ENCODE assay signal across 1 cellular context in the genomic region with DNA sequence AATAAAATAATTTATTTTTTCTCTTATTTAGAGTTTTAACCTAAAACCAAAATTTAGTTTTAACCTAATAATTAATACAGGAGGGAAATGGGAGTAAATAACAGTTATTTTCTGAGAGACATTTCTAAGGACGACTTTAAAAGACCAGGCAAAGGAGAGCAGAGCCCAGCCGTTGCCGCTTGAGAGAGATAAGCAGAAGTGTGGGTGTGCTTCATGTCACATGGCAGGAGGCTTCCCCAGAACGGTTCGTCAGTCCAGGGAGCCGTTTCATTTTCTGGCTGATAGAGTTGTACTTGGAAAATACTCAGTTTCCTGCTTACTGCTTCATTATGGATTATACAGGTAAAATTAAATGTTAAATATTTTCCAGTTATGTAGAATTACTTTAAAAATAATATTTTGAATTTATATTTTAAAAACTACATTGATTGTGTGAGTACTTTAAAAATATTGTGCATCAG.
TF ChIP-seq lines count a peak whose summit lies in the region.

No MANE protein-coding gene starts in this region.

TF ChIP-seq in GM12878, 131 proteins besides CTCF, POLR2A, EP300 and RAD21 (continued from another document):
- TF ChIP-seq REST (IDR thresholded peaks at IDR 0.05; ENCODE audit: low read depth, low read length) (no peak), CUX1 (IDR thresholded peaks at IDR 0.05; ENCODE audit: insufficient replicate concordance, low read depth, low read length) (no peak), NFIC (IDR thresholded peaks at IDR 0.05; ENCODE audit: low read depth, low read length) (no peak; the same call in 1 of the 2 replicates), HDAC6 (IDR thresholded peaks at IDR 0.05; ENCODE audit: unreplicated experiment) (no peak), MYC (IDR thresholded peaks at IDR 0.05; ENCODE audit: insufficient read depth, insufficient read length, insufficient replicate concordance, low read length, severe bottlenecking) (no peak), KLF5 (IDR thresholded peaks at IDR 0.05; ENCODE audit: partially characterized antibody) (no peak), MTA2 (IDR thresholded peaks at IDR 0.05; ENCODE audit: low read depth) (no peak), WRNIP1 (IDR thresholded peaks at IDR 0.05; ENCODE audit: borderline replicate concordance, low read depth, low read length) (no peak), E4F1 (IDR thresholded peaks at IDR 0.05; ENCODE audit: borderline replicate concordance, partially characterized antibody) (no peak), NR2F1 (conservative IDR thresholded peaks at IDR 0.05) (no peak)
- TF ChIP-seq, protein P1, sequence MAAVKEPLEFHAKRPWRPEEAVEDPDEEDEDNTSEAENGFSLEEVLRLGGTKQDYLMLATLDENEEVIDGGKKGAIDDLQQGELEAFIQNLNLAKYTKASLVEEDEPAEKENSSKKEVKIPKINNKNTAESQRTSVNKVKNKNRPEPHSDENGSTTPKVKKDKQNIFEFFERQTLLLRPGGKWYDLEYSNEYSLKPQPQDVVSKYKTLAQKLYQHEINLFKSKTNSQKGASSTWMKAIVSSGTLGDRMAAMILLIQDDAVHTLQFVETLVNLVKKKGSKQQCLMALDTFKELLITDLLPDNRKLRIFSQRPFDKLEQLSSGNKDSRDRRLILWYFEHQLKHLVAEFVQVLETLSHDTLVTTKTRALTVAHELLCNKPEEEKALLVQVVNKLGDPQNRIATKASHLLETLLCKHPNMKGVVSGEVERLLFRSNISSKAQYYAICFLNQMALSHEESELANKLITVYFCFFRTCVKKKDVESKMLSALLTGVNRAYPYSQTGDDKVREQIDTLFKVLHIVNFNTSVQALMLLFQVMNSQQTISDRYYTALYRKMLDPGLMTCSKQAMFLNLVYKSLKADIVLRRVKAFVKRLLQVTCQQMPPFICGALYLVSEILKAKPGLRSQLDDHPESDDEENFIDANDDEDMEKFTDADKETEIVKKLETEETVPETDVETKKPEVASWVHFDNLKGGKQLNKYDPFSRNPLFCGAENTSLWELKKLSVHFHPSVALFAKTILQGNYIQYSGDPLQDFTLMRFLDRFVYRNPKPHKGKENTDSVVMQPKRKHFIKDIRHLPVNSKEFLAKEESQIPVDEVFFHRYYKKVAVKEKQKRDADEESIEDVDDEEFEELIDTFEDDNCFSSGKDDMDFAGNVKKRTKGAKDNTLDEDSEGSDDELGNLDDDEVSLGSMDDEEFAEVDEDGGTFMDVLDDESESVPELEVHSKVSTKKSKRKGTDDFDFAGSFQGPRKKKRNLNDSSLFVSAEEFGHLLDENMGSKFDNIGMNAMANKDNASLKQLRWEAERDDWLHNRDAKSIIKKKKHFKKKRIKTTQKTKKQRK (IDR thresholded peaks at IDR 0.05; ENCODE audit: low read depth, low read length), result no peak
